In the genomic region with DNA sequence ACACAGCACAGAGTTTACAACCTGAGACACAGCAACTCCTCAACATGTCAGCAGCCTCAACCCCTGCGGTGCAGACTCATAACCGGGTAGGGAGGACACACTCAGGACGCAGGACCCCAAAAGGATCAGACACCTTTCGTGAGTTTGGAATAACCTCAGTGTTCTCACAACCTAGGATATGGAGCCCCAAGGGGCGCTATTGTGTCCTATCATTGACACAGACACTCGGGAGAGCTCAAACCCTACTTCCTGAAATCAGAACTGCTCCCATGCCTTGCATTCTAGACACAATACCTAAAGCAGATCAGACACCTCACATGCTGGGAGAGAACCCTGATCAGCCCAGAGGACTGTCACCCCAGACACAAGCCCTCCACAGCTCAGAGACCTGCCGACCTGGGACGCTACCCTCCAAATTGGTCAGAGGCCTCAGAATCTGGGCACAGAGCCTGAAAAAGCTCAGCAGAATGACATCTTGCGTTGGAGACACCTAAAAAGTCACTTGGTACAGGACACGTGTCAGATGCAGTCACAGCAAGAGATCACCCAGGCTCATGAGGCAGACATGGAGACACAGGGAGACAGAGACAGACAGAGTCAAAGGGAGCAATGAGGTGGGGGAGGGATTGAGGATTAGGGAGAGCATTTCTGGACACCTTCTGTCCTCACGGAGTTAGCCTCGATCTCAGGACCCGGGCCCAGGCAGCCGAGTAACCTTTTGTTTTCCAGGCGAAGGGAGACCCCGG, we compare ENCODE assay signal across 6 cellular contexts. TPM values are rescaled to one million over a fixed set of nuclear protein-coding genes. Genes with fewer than 3 reads are reported as not detected.
DNase-seq lines count a peak whose midpoint lies in the region; ATAC-seq, FAIRE-seq and TF ChIP-seq lines count a peak whose summit lies in the region.
"Not testable (repeated sequence)": the region's sequence is repeated elsewhere in the genome, so short reads cannot be mapped to it uniquely, and the experiment has no call there.

No MANE protein-coding gene starts in this region.

- not testable (repeated sequence) for H3K9ac ChIP-seq in HepG2 (ENCODE audit: insufficient read depth, low read depth, low read length)

- POLR2A ChIA-PET in HepG2 (lab: Yijun Ruan, JAX), result not testable (repeated sequence)

- H3K9me3 ChIP-seq in heart right ventricle; HepG2 (ENCODE audit: low read length): not testable (repeated sequence)

- FAIRE-seq in GM12891 (lab: Jason Lieb, UNC) (peak; percentile 66), bronchial epithelial cell (lab: Jason Lieb, UNC) (peak; percentile 55), HepG2 (lab: Jason Lieb, UNC) (peak; percentile 76)

- CTCF ChIA-PET in HepG2 (lab: Yijun Ruan, JAX; ENCODE audit: low intra/inter-chr PET ratio, low total read pairs), result not testable (repeated sequence)

- not testable (repeated sequence) for H4K20me1 ChIP-seq in HepG2 (ENCODE audit: insufficient read depth, low read length)

- not testable (repeated sequence) for DNase-seq in GM12891 (ENCODE audit: insufficient read length, low spot score); bronchial epithelial cell (ENCODE audit: low read depth); Right ventricle myocardium superior; heart right ventricle; left ventricle myocardium superior; HepG2 (ENCODE audit: low spot score)

- H3K79me2 ChIP-seq in HepG2 (ENCODE audit: insufficient read depth, low read length), result not testable (repeated sequence)

- ATAC-seq in Right ventricle myocardium superior (ENCODE audit: poor library complexity), result peak; percentile 61
- peak in 6 of 8 donors; percentile 50 to 70 (median 56) for ATAC-seq in heart right ventricle
- peak; percentile 71 for ATAC-seq in left ventricle myocardium superior
- peak; percentile 52; the same call in 1 of the 3 replicates for ATAC-seq in HepG2

- not testable (repeated sequence) for TF ChIP-seq CTCF in bronchial epithelial cell (IDR thresholded peaks at IDR 0.05; ENCODE audit: insufficient read depth, low read length, severe bottlenecking); heart right ventricle (IDR thresholded peaks at IDR 0.05); HepG2 (CRISPR knock-in tag; IDR thresholded peaks at IDR 0.05)

- H3K27me3 ChIP-seq in bronchial epithelial cell (ENCODE audit: control insufficient read depth, insufficient read depth, low read length); heart right ventricle; HepG2 (ENCODE audit: control insufficient read depth in 1 of 2, insufficient read depth in 2 of 2, low read length in 2 of 2): not testable (repeated sequence)

- H3K27ac ChIP-seq in heart right ventricle; HepG2 (ENCODE audit: extremely low read length, insufficient read depth, low read length): not testable (repeated sequence)

- intact Hi-C loops in Right ventricle myocardium superior (cut with DNase I); heart right ventricle (cut with DNase I); left ventricle myocardium superior (cut with micrococcal nuclease); HepG2 (cut with micrococcal nuclease; ENCODE audit: unreplicated experiment): not testable (repeated sequence)

- not testable (repeated sequence) for TF ChIP-seq EP300 in HepG2 (IDR thresholded peaks at IDR 0.05; ENCODE audit: low read depth in 2 of 2, low read length in 2 of 2); HepG2 (CRISPR knock-in tag; IDR thresholded peaks at IDR 0.05; ENCODE audit: borderline replicate concordance)

- H3K4me1 ChIP-seq in heart right ventricle; HepG2 (ENCODE audit: insufficient read depth, low read length): not testable (repeated sequence)

- TF ChIP-seq POLR2A in GM12891 (IDR thresholded peaks at IDR 0.05; ENCODE audit: low read depth, low read length); HepG2 (IDR thresholded peaks at IDR 0.05; ENCODE audit: insufficient read depth in 1 of 2, low read depth in 2 of 2, low read length in 2 of 2): not testable (repeated sequence)

- H3K36me3 ChIP-seq in bronchial epithelial cell (ENCODE audit: control insufficient read depth, insufficient read depth, low read length); heart right ventricle; HepG2 (replicated peaks in 1 of 2; ENCODE audit: control insufficient read depth in 1 of 2, insufficient read depth in 2 of 2, low read length in 2 of 2): not testable (repeated sequence)

- not testable (repeated sequence) for BruUV-seq in HepG2 (replicated peaks; lab: Mats Ljungman, UMichigan)

- H3K4me2 ChIP-seq in HepG2 (ENCODE audit: low read depth, low read length), result not testable (repeated sequence)

- not testable (repeated sequence) for TF ChIP-seq RAD21 in HepG2 (CRISPR knock-in tag; IDR thresholded peaks at IDR 0.05)

- not testable (repeated sequence) for H3K4me3 ChIP-seq in bronchial epithelial cell (ENCODE audit: low read depth, low read length); heart right ventricle; HepG2 (replicated peaks in 1 of 3; ENCODE audit: insufficient read depth in 1 of 3, low read depth in 2 of 3, low read length in 3 of 3)

- not testable (repeated sequence) for H2AFZ ChIP-seq in HepG2 (ENCODE audit: low read length)

- no CpG with 5 or more reads among the region's 16 CpGs for WGBS in heart right ventricle, 2 donors
- no CpG with 5 or more reads among the region's 16 CpGs for WGBS in HepG2 (ENCODE audit: low lambda C conversion rate)

- in situ Hi-C loops in HepG2 (cut with HindIII; ENCODE audit: extremely low pct_ligation_motif_present, low pct_unique_long_range_greater_than_20kb), result not testable (repeated sequence)

RNA-seq across cellular contexts. Expression of a gene that starts 8.8 kb away (rescaled TPM):
- polyA plus RNA-seq in GM12891 (2012; ENCODE audit: low read depth, missing spikeins), result 23.1 TPM
- total RNA-seq in bronchial epithelial cell (6.6 and 8.8 TPM in 2 replicates), Right ventricle myocardium superior (7.6 TPM), heart right ventricle (1 to 10 TPM; 5.5 to 9.4 (median 7.1) TPM), left ventricle myocardium superior (7.3 TPM), HepG2 (2016; rRNA removed; fragmentation: Illumina TruSeq; extraction: Trizol) (7.2 and 15.4 TPM in 2 replicates)
- polyA plus RNA-seq in heart right ventricle (10 to 100 TPM; 11.9 to 12.4 TPM), HepG2 (2011; rRNA removed) (53.8 and 57.9 TPM in 2 replicates)
- total RNA-seq in HepG2 (2016; cell fraction: cytosol; rRNA removed; fragmentation: Illumina TruSeq; extraction: Trizol; ENCODE audit: low read depth), result 2.1 and 2.3 TPM in 2 replicates
- 7.6 and 13.8 TPM in 2 replicates for total RNA-seq in HepG2 (2016; cell fraction: insoluble cytoplasmic fraction; rRNA removed; fragmentation: Illumina TruSeq; extraction: Trizol)
- total RNA-seq in HepG2 (2016; cell fraction: membrane; rRNA removed; fragmentation: Illumina TruSeq; extraction: Trizol), result 1.9 and 5.9 TPM in 2 replicates
- 15.4 and 17.3 TPM in 2 replicates for total RNA-seq in HepG2 (2016; cell fraction: nucleus; rRNA removed; fragmentation: Illumina TruSeq; extraction: Trizol)
- polyA plus RNA-seq in HepG2 (2011; cell fraction: cytosol; rRNA removed), result 29.2 and 34.5 TPM in 2 replicates
- 350 and 359 TPM in 2 replicates for polyA plus RNA-seq in HepG2 (2011; cell fraction: nucleus; rRNA removed)
- 35.7 and 50.7 TPM in 2 replicates for polyA plus RNA-seq in HepG2 (2012)
- 0.57 and 0.66 TPM in 2 replicates for polyA plus RNA-seq in HepG2 (2016; cell fraction: cytosol; fragmentation: Illumina TruSeq; extraction: Trizol; ENCODE audit: low read depth)
- 6.2 and 6.3 TPM in 2 replicates for polyA plus RNA-seq in HepG2 (2016; cell fraction: insoluble cytoplasmic fraction; fragmentation: Illumina TruSeq; extraction: Trizol; ENCODE audit: low read depth)
- 1.8 and 2.6 TPM in 2 replicates for polyA plus RNA-seq in HepG2 (2016; cell fraction: membrane; fragmentation: Illumina TruSeq; extraction: Trizol; ENCODE audit: low read depth)
- polyA plus RNA-seq in HepG2 (2016; cell fraction: nucleus; fragmentation: Illumina TruSeq; extraction: Trizol; ENCODE audit: insufficient read depth, low read depth), result 85.4 and 94.3 TPM in 2 replicates
- polyA minus RNA-seq in HepG2 (2011; rRNA and poly(A)+ RNA removed; ENCODE audit: low replicate concordance), result 15.3 and 25.8 TPM in 2 replicates
- polyA minus RNA-seq in HepG2 (2011; cell fraction: cytosol; rRNA and poly(A)+ RNA removed), result 9.8 and 10.2 TPM in 2 replicates
- polyA minus RNA-seq in HepG2 (2011; cell fraction: nucleus; rRNA and poly(A)+ RNA removed), result 62.5 and 68.2 TPM in 2 replicates
